Comparison of ENCODE assay signal across 10 cellular contexts in the genomic region with DNA sequence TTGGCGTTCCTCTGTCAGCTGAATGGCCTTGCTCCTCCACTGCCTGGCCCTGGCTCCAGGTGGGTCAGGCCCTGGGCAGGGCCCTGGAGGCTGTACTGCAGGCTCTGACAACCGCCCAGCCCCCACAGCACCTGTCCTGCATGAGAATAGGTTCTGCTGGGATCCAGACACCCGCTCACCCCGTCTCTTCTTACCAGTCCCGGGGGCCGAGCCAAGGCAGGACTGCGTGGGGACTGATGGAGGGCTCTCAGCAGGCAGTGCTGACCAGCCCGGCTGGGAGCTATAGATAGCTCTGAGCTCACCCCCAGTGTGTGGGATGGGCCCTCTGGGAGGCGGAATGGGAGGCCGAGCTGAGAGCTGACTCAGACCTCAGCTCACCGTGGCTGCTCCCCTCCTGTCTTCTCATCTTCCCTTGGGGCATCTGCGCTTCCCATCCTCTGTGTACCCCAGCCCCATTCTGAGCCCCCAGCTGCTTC. TPM values are rescaled to one million over a fixed set of nuclear protein-coding genes. Genes with fewer than 3 reads are reported as not detected.
DNase-seq lines count a peak whose midpoint lies in the region; ATAC-seq and TF ChIP-seq lines count a peak whose summit lies in the region.
"Had no signal": no experiment of that assay in that cellular context is flagged by ENCODE, and none has a peak within 500 bp of the region (broad histone marks: within the 10 kb centered on the region; RNA-seq: fewer than 3 reads in every experiment).

No MANE protein-coding gene starts in this region.

- peak overlapping the region; percentile 49; the same call in 1 of the 2 replicates for H3K9ac ChIP-seq in GM23248

- no peak overlapping the region for H2AFZ ChIP-seq in GM23248

- no peak for TF ChIP-seq CTCF in WERI-Rb-1 (IDR thresholded peaks at IDR 0.05; ENCODE audit: low read depth, low read length)

- H3K4me3 ChIP-seq in GM23248 (no peak overlapping the region), WERI-Rb-1 (ENCODE audit: low read depth, low read length) (no peak overlapping the region)

- H3K4me1 ChIP-seq in GM23248 (ENCODE audit: insufficient read depth): peaks cover 14% of the 10 kb centered on the region

- H3K27me3 ChIP-seq in GM23248 (replicated peaks; ENCODE audit: insufficient read depth) (no peaks in the 10 kb centered on the region), WERI-Rb-1 (ENCODE audit: insufficient read depth, low read depth, severe bottlenecking) (no peaks in the 10 kb centered on the region)

- peak overlapping the region; percentile 55 for H3K27ac ChIP-seq in GM23248
- H3K27ac ChIP-seq in WERI-Rb-1: peak overlapping the region; percentile 54

- H4K20me1 ChIP-seq in GM23248 (ENCODE audit: insufficient read depth): no peaks in the 10 kb centered on the region

- peak overlapping the region; percentile 38 for H3K4me2 ChIP-seq in GM23248 (ENCODE audit: unreplicated experiment)

- ATAC-seq in sciatic nerve: peak; percentile 49
- ATAC-seq in HG03521 (IDR thresholded peaks at IDR 0.05; ENCODE audit: unreplicated experiment): no peak
- ATAC-seq: activated CD8-positive, alpha-beta T cell treated with anti-CD3 and anti-CD28 coated beads for 36 hours had no signal

- DNase-seq in GM23248 (peak; percentile 96), WERI-Rb-1 (peak; percentile 58), cardiac septum (ENCODE audit: low spot score) (peak; percentile 91), sciatic nerve (ENCODE audit: low spot score) (no peak), NCI-H187 treated with DMSO at 0.1 percent for 48 hours (lab: John Stamatoyannopoulos, UW) (no peak), NCI-H187 (lab: John Stamatoyannopoulos, UW) (no peak), NCI-H2227 treated with DMSO at 0.1 percent for 48 hours (lab: John Stamatoyannopoulos, UW) (no peak)
- DNase-seq: activated CD8-positive, alpha-beta T cell treated with anti-CD3 and anti-CD28 coated beads for 36 hours; NCI-H69 had no signal

- H3K9me2 ChIP-seq in GM23248 (ENCODE audit: insufficient read depth): no peaks in the 10 kb centered on the region

- peaks cover 8% of the 10 kb centered on the region; the same call in 1 of the 2 replicates for H3F3A ChIP-seq in GM23248 (ENCODE audit: insufficient read depth)

- H3K36me3 ChIP-seq in GM23248 (ENCODE audit: low read depth) (no peaks in the 10 kb centered on the region), WERI-Rb-1 (peaks cover 35% of the 10 kb centered on the region)

- WGBS in GM23248 (ENCODE audit: low coverage in 1 of 2, low lambda C conversion rate in 2 of 2, missing lambda C conversion rate in 2 of 2), 2 experiments: 22 to 24% methylated on average over 11 to 12 of the region's 12 CpGs

- H3K79me2 ChIP-seq in GM23248 (ENCODE audit: insufficient read depth): no peaks in the 10 kb centered on the region

- in situ Hi-C loops in GM23248 (cut with MboI): no loop called here

- intact Hi-C loops in cardiac septum (cut with DNase I) (loop anchor here (2.0 kb wide), 1 partner anchor 40 kb away; a partner anchor contains a TSS), sciatic nerve (cut with DNase I) (no loop called here)

- H3K9me3 ChIP-seq in GM23248 (ENCODE audit: low read depth) (no peaks in the 10 kb centered on the region), WERI-Rb-1 (ENCODE audit: severe bottlenecking) (no peaks in the 10 kb centered on the region)

RNA-seq across cellular contexts. Expression of a gene that starts 39.6 kb away (rescaled TPM):
- total RNA-seq in GM23248 (2014; rRNA removed; shearing (Covaris generic)): 13.6 and 14.8 TPM in 2 replicates
- 13.2 and 13.8 TPM in 2 replicates for polyA plus RNA-seq in GM23248 (2016; fragmentation: Nextera tagmentation; extraction: Ambion mirVana)
- total RNA-seq in cardiac septum (23.9 TPM), sciatic nerve (30.1 TPM)

Comparison
In these comparisons a context has a peak if more than half of its experiments do, and no peak if none do; other contexts are left out.
1. DNase-seq: peak in GM23248 (single experiment), WERI-Rb-1 (single experiment) and cardiac septum (single experiment); none in sciatic nerve (single experiment), NCI-H187 treated with DMSO at 0.1 percent for 48 hours (single experiment), NCI-H187 (0 of 2) and NCI-H2227 treated with DMSO at 0.1 percent for 48 hours (single experiment).